In the genomic region with DNA sequence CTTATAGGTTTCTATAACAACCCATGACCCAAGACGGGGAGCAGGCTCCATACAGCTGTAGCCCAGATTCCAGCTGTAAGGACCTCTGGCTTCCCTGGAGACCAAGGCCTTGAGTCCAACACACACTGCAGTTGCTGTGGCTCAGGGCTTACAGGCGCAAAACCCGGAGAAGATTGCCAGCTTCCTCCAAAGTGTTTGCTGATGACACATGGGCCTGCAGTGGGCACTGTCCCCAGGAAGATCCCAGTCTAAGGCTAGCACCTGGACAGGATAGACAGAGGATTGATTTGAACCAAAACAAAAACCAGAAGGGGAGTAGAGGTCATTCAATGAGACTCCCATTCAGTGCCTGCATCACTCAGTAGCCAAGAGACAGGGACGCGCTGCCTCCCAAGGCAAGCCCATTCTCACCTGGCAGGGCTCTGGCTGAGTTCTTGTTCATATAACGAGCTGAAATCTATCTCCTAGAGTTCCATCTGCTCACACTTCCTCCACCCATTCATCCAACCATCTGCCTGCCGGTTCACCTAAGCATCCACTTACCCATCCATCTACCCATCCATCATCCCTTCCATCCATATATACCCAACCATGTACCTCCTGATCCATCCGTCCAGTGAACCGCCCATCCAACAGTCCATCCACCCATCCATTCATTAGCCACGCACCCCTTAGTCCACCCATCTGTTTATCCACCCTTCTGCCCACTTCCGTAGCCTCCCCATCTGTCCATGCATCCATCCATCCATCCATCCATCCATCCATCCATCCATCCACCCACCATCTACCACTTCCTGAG, we compare ENCODE assay signal across 21 cellular contexts. TPM values are rescaled to one million over a fixed set of nuclear protein-coding genes. Genes with fewer than 3 reads are reported as not detected.
A peak's percentile ranks its signal among the peaks of the same experiment; 100 is the strongest.
DNase-seq lines count a peak whose midpoint lies in the region; ATAC-seq and TF ChIP-seq lines count a peak whose summit lies in the region.
"Had no signal": no experiment of that assay in that cellular context is flagged by ENCODE, and none has a peak within 500 bp of the region (broad histone marks: within the 10 kb centered on the region; RNA-seq: fewer than 3 reads in every experiment).

No MANE protein-coding gene starts in this region.

- no peak overlapping the region for H3K27ac ChIP-seq in coronary artery
- H3K27ac ChIP-seq: BLaER1 treated with 17β-estradiol and CSF1 and Interleukin-3, amounts not matched to agents 10 nM and 100 nM; HL-60; SK-N-MC had no signal

- no peak overlapping the region for H3K4me3 ChIP-seq in coronary artery
- H3K4me3 ChIP-seq: BLaER1 treated with 17β-estradiol and CSF1 and Interleukin-3, amounts not matched to agents 10 nM and 100 nM; GM12878; SK-N-MC had no signal

- no peak for ATAC-seq in GM18498 (IDR thresholded peaks at IDR 0.05; ENCODE audit: unreplicated experiment)
- ATAC-seq: GM12878, Panc1, Right ventricle myocardium inferior had no signal

- intact Hi-C loops in posterior vena cava (cut with DNase I) = no loop called here

- no peak for TF ChIP-seq CTCF in coronary artery (IDR thresholded peaks at IDR 0.05)

- DNase-seq in NCI-H146 (lab: John Stamatoyannopoulos, UW) (peak; percentile 17), NCI-H146 treated with DMSO at 0.1 percent for 48 hours (lab: John Stamatoyannopoulos, UW; ENCODE audit: unreplicated experiment) (no peak), NCI-H2171 treated with DMSO at 0.1 percent for 48 hours (lab: John Stamatoyannopoulos, UW) (peak; percentile 95), coronary artery (ENCODE audit: low spot score) (peak; percentile 29), posterior vena cava (ENCODE audit: low spot score) (peak; percentile 51), NCI-H1105 treated with DMSO at 0.1 percent for 48 hours (lab: John Stamatoyannopoulos, UW) (no peak)
- no peak for DNase-seq in activated CD4-positive, alpha-beta T cell treated with anti-CD3 and anti-CD28 coated beads for 48 hours
- DNase-seq: 8988T, HFFc6, KG1, NCI-H1092, NCI-H2029, NCI-H226, NCI-H774 had no signal

RNA-seq across cellular contexts. Expression of gene RAB11FIP4, which starts 10.2 kb away (rescaled TPM):
- total RNA-seq in posterior vena cava = 1 to 10 TPM in 1 of 2 donors, under 1 TPM in 1; 0.83 to 1.0 TPM

Comparison
In these comparisons a context has a peak if more than half of its experiments do, and no peak if none do; other contexts are left out.
1. DNase-seq: peak in NCI-H146 (single experiment), NCI-H2171 treated with DMSO at 0.1 percent for 48 hours (single experiment), coronary artery (single experiment) and posterior vena cava (single experiment); none in NCI-H146 treated with DMSO at 0.1 percent for 48 hours (single experiment), NCI-H1105 treated with DMSO at 0.1 percent for 48 hours (single experiment) and activated CD4-positive, alpha-beta T cell treated with anti-CD3 and anti-CD28 coated beads for 48 hours (single experiment).